ENCODE assay signal across 17 cellular contexts in the genomic region with DNA sequence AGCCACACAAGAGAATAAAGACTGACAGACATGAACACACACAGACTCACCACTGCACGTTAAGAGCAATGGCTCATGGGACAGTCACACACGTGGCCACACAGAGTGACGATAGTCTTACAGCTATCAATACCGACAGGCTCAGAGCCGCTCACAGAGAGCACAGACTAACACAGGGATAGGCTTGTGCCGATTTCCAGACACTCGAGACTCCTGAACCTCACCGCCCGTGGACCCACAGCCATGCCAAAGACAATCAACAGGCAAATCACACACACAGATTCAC. TPM values are rescaled to one million over a fixed set of nuclear protein-coding genes. Genes with fewer than 3 reads are reported as not detected.
DNase-seq lines count a peak whose midpoint lies in the region; ATAC-seq and TF ChIP-seq lines count a peak whose summit lies in the region.
"Had no signal": no experiment of that assay in that cellular context is flagged by ENCODE, and none has a peak within 500 bp of the region (broad histone marks: within the 10 kb centered on the region; RNA-seq: fewer than 3 reads in every experiment).

No MANE protein-coding gene starts in this region.

- no peaks in the 10 kb centered on the region for H3K27me3 Mint-ChIP-seq in activated naive CD4-positive, alpha-beta T cell treated with anti-CD3 and anti-CD28 coated beads, Interleukin-2, amount 10 ng/mL, durations not matched to agents 7 days and 5 days
- H3K27me3 Mint-ChIP-seq in glutamatergic neuron (ENCODE audit: unreplicated experiment), result peaks cover 18% of the 10 kb centered on the region

- no peaks in the 10 kb centered on the region for H3K9me3 Mint-ChIP-seq in activated naive CD4-positive, alpha-beta T cell treated with anti-CD3 and anti-CD28 coated beads, Interleukin-2, amount 10 ng/mL, durations not matched to agents 7 days and 5 days
- H3K9me3 Mint-ChIP-seq in activated naive CD4-positive, alpha-beta T cell treated with anti-CD3 and anti-CD28 coated beads, Interleukin-2, amount 50 U/mL, for 72 hours, result no peaks in the 10 kb centered on the region
- H3K9me3 Mint-ChIP-seq in glutamatergic neuron (ENCODE audit: unreplicated experiment), result peaks cover 19% of the 10 kb centered on the region
- H3K9me3 Mint-ChIP-seq: CD8-positive, alpha-beta memory T cell had no signal

- peaks cover 16% of the 10 kb centered on the region for H3K36me3 Mint-ChIP-seq in activated naive CD4-positive, alpha-beta T cell treated with anti-CD3 and anti-CD28 coated beads, Interleukin-2, amount 10 ng/mL, durations not matched to agents 7 days and 5 days
- peaks cover 18 to 26% of the 10 kb centered on the region in 2 donors for H3K36me3 Mint-ChIP-seq in activated naive CD4-positive, alpha-beta T cell treated with anti-CD3 and anti-CD28 coated beads, Interleukin-2, amount 50 U/mL, for 72 hours
- no peaks in the 10 kb centered on the region for H3K36me3 Mint-ChIP-seq in glutamatergic neuron (ENCODE audit: unreplicated experiment)

- H3K4me1 Mint-ChIP-seq in activated naive CD4-positive, alpha-beta T cell treated with anti-CD3 and anti-CD28 coated beads, Interleukin-2, amount 10 ng/mL, durations not matched to agents 7 days and 5 days, result peaks cover 44% of the 10 kb centered on the region
- H3K4me1 Mint-ChIP-seq in glutamatergic neuron (ENCODE audit: low read depth, unreplicated experiment), result peaks cover 33% of the 10 kb centered on the region

- H3K27ac Mint-ChIP-seq in activated naive CD4-positive, alpha-beta T cell treated with anti-CD3 and anti-CD28 coated beads, Interleukin-2, amount 10 ng/mL, durations not matched to agents 7 days and 5 days, result peak overlapping the region; percentile 73
- no peak overlapping the region for H3K27ac Mint-ChIP-seq in activated naive CD4-positive, alpha-beta T cell treated with anti-CD3 and anti-CD28 coated beads, Interleukin-2, amount 50 U/mL, for 72 hours
- peak overlapping the region; percentile 98 for H3K27ac Mint-ChIP-seq in glutamatergic neuron (ENCODE audit: unreplicated experiment)

- TF ChIP-seq CTCF in glutamatergic neuron (IDR thresholded peaks at IDR 0.05; ENCODE audit: partially characterized antibody, unreplicated experiment), result no peak

- no peak for ATAC-seq in activated naive CD4-positive, alpha-beta T cell treated with anti-CD3 and anti-CD28 coated beads, Interleukin-2, amount 50 U/mL, for 72 hours
- ATAC-seq in GM21825 (IDR thresholded peaks at IDR 0.05; ENCODE audit: unreplicated experiment) (no peak), HG03108 (IDR thresholded peaks at IDR 0.05; ENCODE audit: unreplicated experiment) (no peak), GM21786 (IDR thresholded peaks at IDR 0.05; ENCODE audit: unreplicated experiment) (no peak)
- ATAC-seq: HCT116 had no signal

- CTCF ChIA-PET in activated naive CD4-positive, alpha-beta T cell treated with anti-CD3 and anti-CD28 coated beads, Interleukin-2, amount 10 ng/mL, durations not matched to agents 7 days and 5 days (lab: Charles Lee), result no interaction called here

- no peak for DNase-seq in activated naive CD4-positive, alpha-beta T cell treated with anti-CD3 and anti-CD28 coated beads, Interleukin-2, amount 10 ng/mL, durations not matched to agents 7 days and 5 days
- DNase-seq in activated naive CD4-positive, alpha-beta T cell treated with anti-CD3 and anti-CD28 coated beads, Interleukin-2, amount 50 U/mL, for 72 hours (ENCODE audit: low spot score in 2 of 2), result no peak
- no peak for DNase-seq in glutamatergic neuron
- DNase-seq: CD8-positive, alpha-beta memory T cell; DMS79 treated with DMSO at 0.1 percent for 48 hours; GM23248; MG63; NCI-H1092; NCI-H226; NCI-H526; Right ventricle myocardium superior; SK-N-SH had no signal

- no peak overlapping the region for H3K4me3 Mint-ChIP-seq in activated naive CD4-positive, alpha-beta T cell treated with anti-CD3 and anti-CD28 coated beads, Interleukin-2, amount 10 ng/mL, durations not matched to agents 7 days and 5 days
- H3K4me3 Mint-ChIP-seq in glutamatergic neuron (ENCODE audit: unreplicated experiment), result no peak overlapping the region

RNA-seq across cellular contexts. Expression of gene SLC38A5, which starts 0.7 kb away (rescaled TPM):
- total RNA-seq in activated naive CD4-positive, alpha-beta T cell treated with anti-CD3 and anti-CD28 coated beads, Interleukin-2, amount 50 U/mL, for 72 hours, result 10 to 100 TPM; 46.3 to 94.5 TPM
- 136 TPM for total RNA-seq in glutamatergic neuron (ENCODE audit: unreplicated experiment)

RNA-seq across cellular contexts. Expression of gene FTSJ1, which starts 5.2 kb away (rescaled TPM):
- 10 to 100 TPM; 58.4 to 76.6 TPM for total RNA-seq in activated naive CD4-positive, alpha-beta T cell treated with anti-CD3 and anti-CD28 coated beads, Interleukin-2, amount 50 U/mL, for 72 hours
- total RNA-seq in glutamatergic neuron (ENCODE audit: unreplicated experiment), result 87.6 TPM

RNA-seq across cellular contexts. Expression of gene PORCN, which starts 38.0 kb away (rescaled TPM):
- total RNA-seq in activated naive CD4-positive, alpha-beta T cell treated with anti-CD3 and anti-CD28 coated beads, Interleukin-2, amount 50 U/mL, for 72 hours, result 10 to 100 TPM; 10.7 to 11.8 TPM
- 18.6 TPM for total RNA-seq in glutamatergic neuron (ENCODE audit: unreplicated experiment)

RNA-seq across cellular contexts. Expression of gene EBP, which starts 50.8 kb away (rescaled TPM):
- 100 to 1,000 TPM; 107 to 176 TPM for total RNA-seq in activated naive CD4-positive, alpha-beta T cell treated with anti-CD3 and anti-CD28 coated beads, Interleukin-2, amount 50 U/mL, for 72 hours
- 132 TPM for total RNA-seq in glutamatergic neuron (ENCODE audit: unreplicated experiment)

RNA-seq across cellular contexts. Expression of gene SSX4B, which starts 59.0 kb away (rescaled TPM):
- total RNA-seq in activated naive CD4-positive, alpha-beta T cell treated with anti-CD3 and anti-CD28 coated beads, Interleukin-2, amount 50 U/mL, for 72 hours, result not detected
- total RNA-seq in glutamatergic neuron (ENCODE audit: unreplicated experiment), result 0.71 TPM
- total RNA-seq: CD8-positive, alpha-beta memory T cell; G401; GM23248; Right ventricle myocardium superior had no signal

Comparison
In these comparisons a context has a peak if more than half of its experiments do, and no peak if none do; other contexts are left out.
1. H3K27ac Mint-ChIP-seq: peak in activated naive CD4-positive, alpha-beta T cell treated with anti-CD3 and anti-CD28 coated beads, Interleukin-2, amount 10 ng/mL, durations not matched to agents 7 days and 5 days (single experiment) and glutamatergic neuron (single experiment); none in activated naive CD4-positive, alpha-beta T cell treated with anti-CD3 and anti-CD28 coated beads, Interleukin-2, amount 50 U/mL, for 72 hours (0 of 2).